In the genomic region with DNA sequence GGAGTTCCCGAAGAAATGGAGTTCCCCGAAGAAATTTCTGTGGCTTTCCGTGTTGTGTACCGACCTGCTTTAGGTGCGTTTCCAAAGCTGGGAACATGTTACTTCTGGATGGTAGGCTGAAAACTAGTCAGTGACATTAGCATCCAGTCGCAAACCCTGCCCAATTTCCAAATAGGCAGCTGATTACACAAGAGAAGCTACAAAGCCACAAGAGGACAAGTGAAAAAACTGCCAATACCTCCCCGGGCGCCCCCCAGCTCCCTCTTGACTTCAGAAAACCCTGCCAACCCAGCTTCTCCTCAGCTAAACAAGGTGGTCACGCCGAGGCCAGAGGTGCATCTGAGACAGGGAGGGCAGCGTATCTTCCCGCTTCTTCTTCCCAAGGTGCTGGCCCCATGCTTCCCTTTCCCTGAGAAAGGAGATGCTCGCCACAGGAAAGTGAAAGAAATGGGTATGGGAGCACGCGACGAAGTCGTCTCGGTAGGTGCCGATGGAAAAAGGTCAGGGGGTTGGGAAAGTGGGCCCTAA, we compare ENCODE assay signal across 1 cellular context.
TF ChIP-seq lines count a peak whose summit lies in the region.

No MANE protein-coding gene starts in this region.

TF ChIP-seq in H1, 55 proteins besides CTCF, POLR2A, EP300 and RAD21 (continued from another document):
- TF ChIP-seq RFX5 (IDR thresholded peaks at IDR 0.05; ENCODE audit: borderline replicate concordance, low read depth, low read length) = no peak
- TF ChIP-seq, protein P1, sequence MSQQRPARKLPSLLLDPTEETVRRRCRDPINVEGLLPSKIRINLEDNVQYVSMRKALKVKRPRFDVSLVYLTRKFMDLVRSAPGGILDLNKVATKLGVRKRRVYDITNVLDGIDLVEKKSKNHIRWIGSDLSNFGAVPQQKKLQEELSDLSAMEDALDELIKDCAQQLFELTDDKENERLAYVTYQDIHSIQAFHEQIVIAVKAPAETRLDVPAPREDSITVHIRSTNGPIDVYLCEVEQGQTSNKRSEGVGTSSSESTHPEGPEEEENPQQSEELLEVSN (IDR thresholded peaks at IDR 0.05) = peak; percentile 71; the same call in 1 of the 2 replicates
TF ChIP-seq in H1: peak in this region for 1.
